In the genomic region with DNA sequence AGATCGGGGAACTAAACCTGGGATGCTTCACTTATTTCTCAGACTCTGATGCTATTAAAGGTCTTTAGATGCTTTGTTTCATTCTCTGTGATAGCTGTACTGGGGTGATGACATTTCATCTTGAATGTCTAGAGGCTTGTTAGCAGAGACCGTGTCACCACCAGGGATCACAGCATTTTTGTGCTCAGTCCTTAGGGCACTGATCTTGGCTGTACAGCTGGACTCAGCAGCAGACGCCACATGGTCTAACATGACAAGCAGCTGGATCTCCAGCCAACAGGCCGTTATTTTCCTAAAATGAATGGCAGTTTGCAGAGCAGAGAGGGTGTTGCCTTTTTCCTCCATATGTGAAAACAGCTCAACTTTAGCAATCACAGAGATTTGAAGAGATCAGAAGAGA, we compare ENCODE assay signal across 14 cellular contexts.
"Had no signal": no experiment of that assay in that cellular context is flagged by ENCODE, and none has a peak within 500 bp of the region (broad histone marks: within the 10 kb centered on the region; RNA-seq: fewer than 3 reads in every experiment).

No MANE protein-coding gene starts in this region.

- H3K36me3 ChIP-seq: esophagus muscularis mucosa, gastroesophageal sphincter, pancreas, prostate gland, sigmoid colon, stomach had no signal

- H3K4me3 ChIP-seq: esophagus muscularis mucosa, gastroesophageal sphincter, pancreas, prostate gland, sigmoid colon, skin epidermis, stomach had no signal

- H3K27me3 ChIP-seq: esophagus muscularis mucosa, gastroesophageal sphincter, sigmoid colon, stomach had no signal

- H3K9me3 ChIP-seq: pancreas, prostate gland had no signal

- H3K4me3 Mint-ChIP-seq: central memory CD8-positive, alpha-beta T cell; immature natural killer cell; naive thymus-derived CD4-positive, alpha-beta T cell; nephron progenitor cell had no signal

- H3K9me3 Mint-ChIP-seq: central memory CD8-positive, alpha-beta T cell had no signal

- H3K27ac ChIP-seq: epithelial cell of prostate, esophagus muscularis mucosa, gastroesophageal sphincter, pancreas, prostate gland, sigmoid colon, skin epidermis, stomach had no signal

- H3K36me3 Mint-ChIP-seq: immature natural killer cell; naive thymus-derived CD4-positive, alpha-beta T cell had no signal

- H3K27me3 Mint-ChIP-seq: central memory CD8-positive, alpha-beta T cell; naive thymus-derived CD4-positive, alpha-beta T cell had no signal

- DNase-seq: effector memory CD4-positive, alpha-beta T cell; immature natural killer cell; naive thymus-derived CD4-positive, alpha-beta T cell; pancreas; sigmoid colon; stimulated activated naive CD4-positive, alpha-beta T cell had no signal

- H3K4me1 ChIP-seq: esophagus muscularis mucosa, gastroesophageal sphincter, pancreas, prostate gland, sigmoid colon, stomach had no signal

- ATAC-seq: gastroesophageal sphincter; naive thymus-derived CD4-positive, alpha-beta T cell; pancreas had no signal

- H3K27ac Mint-ChIP-seq: immature natural killer cell; naive thymus-derived CD4-positive, alpha-beta T cell had no signal

- H3K4me1 Mint-ChIP-seq: central memory CD8-positive, alpha-beta T cell; immature natural killer cell; naive thymus-derived CD4-positive, alpha-beta T cell; nephron progenitor cell had no signal
